ENCODE assay signal across 17 cellular contexts in genomic region chr2:129129087-129129486, GRCh38.
DNase-seq lines count a peak whose midpoint lies in the region; ATAC-seq, FAIRE-seq and TF ChIP-seq lines count a peak whose summit lies in the region.
"Had no signal": no experiment of that assay in that cellular context is flagged by ENCODE, and none has a peak within 500 bp of the region (broad histone marks: within the 10 kb centered on the region; RNA-seq: fewer than 3 reads in every experiment).

No MANE protein-coding gene starts in this region.

- H3K27me3 ChIP-seq in RWPE2 (ENCODE audit: insufficient read depth, poor library complexity, severe bottlenecking): peaks cover 3% of the 10 kb centered on the region
- no peaks in the 10 kb centered on the region for H3K27me3 ChIP-seq in mammary epithelial cell (ENCODE audit: insufficient read depth, low read length)
- no peaks in the 10 kb centered on the region for H3K27me3 ChIP-seq in keratinocyte (ENCODE audit: control insufficient read depth, extremely low read depth, insufficient read depth, low read length)

- DNase-seq in RWPE2 (ENCODE audit: low spot score) (no peak), mammary epithelial cell (peak; percentile 52), keratinocyte (ENCODE audit: low read depth, low spot score) (no peak), HTR-8/SVneo (ENCODE audit: insufficient read length, low spot score) (no peak), occipital lobe (lab: John Stamatoyannopoulos, UW) (no peak), foreskin melanocyte (no peak), caudate nucleus (lab: John Stamatoyannopoulos, UW) (no peak)
- DNase-seq: CD8-positive, alpha-beta T cell; COR-L47; DMS153; GF-D8; GM23248 had no signal

- H3K4me1 ChIP-seq in RWPE2 (ENCODE audit: insufficient read depth, poor library complexity, severe bottlenecking) (no peaks in the 10 kb centered on the region), mammary epithelial cell (ENCODE audit: insufficient read depth, low read length) (no peaks in the 10 kb centered on the region), keratinocyte (ENCODE audit: control insufficient read depth, extremely low read depth, insufficient read depth, low read length) (peaks cover 5% of the 10 kb centered on the region)

- in situ Hi-C loops in mammary epithelial cell (cut with MboI; ENCODE audit: low sequenced_read_pairs in 2 of 2): no loop called here

- H3K36me3 ChIP-seq in RWPE2 (ENCODE audit: low read depth): no peaks in the 10 kb centered on the region
- no peaks in the 10 kb centered on the region for H3K36me3 ChIP-seq in mammary epithelial cell (ENCODE audit: insufficient read depth, low read length)
- no peaks in the 10 kb centered on the region for H3K36me3 ChIP-seq in keratinocyte (ENCODE audit: control insufficient read depth in 2 of 2, extremely low read depth in 1 of 2, insufficient read depth in 2 of 2, low read length in 2 of 2)

- H3K4me3 ChIP-seq in RWPE2 (ENCODE audit: severe bottlenecking): no peak overlapping the region
- H3K4me3 ChIP-seq in mammary epithelial cell (replicated peaks in 1 of 3; ENCODE audit: insufficient read depth in 1 of 3, low read depth in 2 of 3, low read length in 3 of 3): no peak overlapping the region
- H3K4me3 ChIP-seq in keratinocyte (ENCODE audit: control insufficient read depth in 2 of 3, extremely low read depth in 1 of 3, insufficient read depth in 2 of 3, low read depth in 1 of 3, low read length in 3 of 3): no peak overlapping the region
- H3K4me3 ChIP-seq: GM23248 had no signal

- H2AFZ ChIP-seq in mammary epithelial cell (ENCODE audit: low read depth, low read length): peak overlapping the region; percentile 27
- H2AFZ ChIP-seq in keratinocyte (ENCODE audit: control insufficient read depth, low read length): no peak overlapping the region
- H2AFZ ChIP-seq: GM23248 had no signal

- 6% methylated on average over 4 of the region's 4 CpGs for WGBS in mammary epithelial cell (ENCODE audit: low coverage, missing lambda C conversion rate)

- CTCF ChIA-PET in mammary epithelial cell (lab: Charles Lee; ENCODE audit: low non-redundant PET): no interaction called here

- FAIRE-seq in keratinocyte (lab: Jason Lieb, UNC) (no peak), HTR-8/SVneo (lab: Jason Lieb, UNC) (no peak)
- FAIRE-seq: D721Med, GM18507, H54 had no signal

- intact Hi-C loops in mammary epithelial cell (cut with micrococcal nuclease): no loop called here

- H3K27ac ChIP-seq in RWPE2 (ENCODE audit: poor library complexity, severe bottlenecking) (no peak overlapping the region), mammary epithelial cell (ENCODE audit: insufficient read depth, low read depth, low read length) (no peak overlapping the region), keratinocyte (ENCODE audit: control insufficient read depth, insufficient read depth, low read length) (no peak overlapping the region), caudate nucleus (ENCODE audit: low read depth, low read length) (no peak overlapping the region)
- H3K27ac ChIP-seq: GM23248, HL-60 had no signal

- TF ChIP-seq CTCF in RWPE2 (IDR thresholded peaks at IDR 0.05; ENCODE audit: poor library complexity, severe bottlenecking): no peak
- no peak for TF ChIP-seq CTCF in mammary epithelial cell (conservative IDR thresholded peaks at IDR 0.05 in 1 of 2, IDR thresholded peaks at IDR 0.05 in 1 of 2; ENCODE audit: extremely low read depth in 1 of 2, insufficient read depth in 1 of 2, low read depth in 1 of 2, low read length in 2 of 2)
- TF ChIP-seq CTCF in keratinocyte (optimal IDR thresholded peaks at IDR 0.05 in 1 of 3, IDR thresholded peaks at IDR 0.05 in 1 of 3, conservative IDR thresholded peaks at IDR 0.05 in 1 of 3; ENCODE audit: extremely low read depth in 1 of 3, insufficient read depth in 2 of 3, low read length in 3 of 3): no peak

- no peaks in the 10 kb centered on the region for H3K9me1 ChIP-seq in keratinocyte (ENCODE audit: control insufficient read depth, extremely low read depth, insufficient read depth, low read length)

- 0 out of 3 replicates have a peak, but pooled peaks have one; percentile 36 for ATAC-seq in RWPE2 (ENCODE audit: low read depth)
- ATAC-seq: CD8-positive, alpha-beta T cell; HCT116 had no signal

- peak overlapping the region; percentile 28 for H3K4me2 ChIP-seq in mammary epithelial cell (ENCODE audit: insufficient read depth, low read depth, low read length)
- peak overlapping the region; percentile 2 for H3K4me2 ChIP-seq in keratinocyte (ENCODE audit: control insufficient read depth, extremely low read depth, insufficient read depth, low read depth, low read length)

- BruUV-seq in mammary epithelial cell (replicated peaks; lab: Mats Ljungman, UMichigan): no TSS peak

- H3K9ac ChIP-seq in mammary epithelial cell (ENCODE audit: insufficient read depth, low read length): no peak overlapping the region
- H3K9ac ChIP-seq in keratinocyte (ENCODE audit: control insufficient read depth, extremely low read depth, insufficient read depth, low read length): no peak overlapping the region
- H3K9ac ChIP-seq: GM23248 had no signal

- H3K9me3 ChIP-seq in RWPE2 (ENCODE audit: severe bottlenecking): no peaks in the 10 kb centered on the region
- no peaks in the 10 kb centered on the region for H3K9me3 ChIP-seq in mammary epithelial cell (replicated peaks; ENCODE audit: insufficient read depth, low read length)
- no peaks in the 10 kb centered on the region for H3K9me3 ChIP-seq in keratinocyte (ENCODE audit: control insufficient read depth, low read depth, low read length)

- H3K79me2 ChIP-seq in mammary epithelial cell (ENCODE audit: insufficient read depth, low read length) (no peaks in the 10 kb centered on the region), keratinocyte (ENCODE audit: control insufficient read depth, insufficient read depth, low read length) (no peaks in the 10 kb centered on the region)

- dilution Hi-C loops in mammary epithelial cell (cut with HindIII; ENCODE audit: low sequenced_read_pairs) (no loop called here), keratinocyte (cut with MboI; ENCODE audit: extremely low pct_ligation_motif_present, low sequenced_read_pairs) (no loop called here)

- H4K20me1 ChIP-seq in mammary epithelial cell (ENCODE audit: insufficient read depth, low read length) (no peaks in the 10 kb centered on the region), keratinocyte (ENCODE audit: control insufficient read depth, extremely low read depth, insufficient read depth, low read length) (no peaks in the 10 kb centered on the region)
